ENCODE assay signal across 26 cellular contexts in the genomic region with DNA sequence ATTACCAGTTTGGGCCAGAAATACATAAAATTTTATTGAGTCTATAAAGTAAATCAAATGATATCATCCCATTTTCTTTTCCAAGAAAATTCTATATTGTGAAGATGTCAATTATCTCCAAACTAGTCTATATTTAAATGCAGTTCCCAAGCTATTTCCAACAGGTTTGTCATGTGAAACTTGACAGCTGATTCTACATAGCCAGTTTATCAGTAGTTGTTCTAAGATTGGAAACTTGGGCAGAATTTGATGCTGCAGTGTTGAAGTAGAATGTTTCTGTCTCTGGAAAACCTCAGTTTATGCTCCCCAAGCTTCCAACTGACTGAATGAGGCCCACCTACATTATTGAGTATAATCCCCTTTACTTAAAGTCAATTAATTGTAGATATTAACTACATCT.
"Had no signal": no experiment of that assay in that cellular context is flagged by ENCODE, and none has a peak within 500 bp of the region (broad histone marks: within the 10 kb centered on the region; RNA-seq: fewer than 3 reads in every experiment).

No MANE protein-coding gene starts in this region.

- H3K9me3 ChIP-seq: colonic mucosa, esophagus muscularis mucosa, esophagus squamous epithelium, gastrocnemius medialis, gastroesophageal sphincter had no signal

- H3K4me3 ChIP-seq: colonic mucosa, coronary artery, dorsolateral prefrontal cortex, esophagus muscularis mucosa, esophagus squamous epithelium, gastrocnemius medialis, gastroesophageal sphincter, heart left ventricle, heart right ventricle had no signal

- ATAC-seq: effector memory CD8-positive, alpha-beta T cell; esophagus mucosa; foreskin keratinocyte; gastrocnemius medialis; gastroesophageal sphincter; heart left ventricle; heart right ventricle had no signal

- H3K4me1 ChIP-seq: colonic mucosa, esophagus muscularis mucosa, esophagus squamous epithelium, foreskin keratinocyte, gastrocnemius medialis, gastroesophageal sphincter had no signal

- DNase-seq: colonic mucosa; cortex of kidney; dermis blood vessel endothelial cell; dorsolateral prefrontal cortex; effector CD4-positive, alpha-beta T cell; effector CD8-positive, alpha-beta T cell; effector memory CD4-positive, alpha-beta T cell; effector memory CD8-positive, alpha-beta T cell; endodermal cell; erythroblast; esophagus squamous epithelium; foreskin fibroblast; foreskin keratinocyte; foreskin melanocyte; gastrocnemius medialis; glutamatergic neuron; head of caudate nucleus; heart left ventricle; heart right ventricle had no signal

- H3K27me3 ChIP-seq: colonic mucosa, dorsolateral prefrontal cortex, esophagus muscularis mucosa, esophagus squamous epithelium, foreskin keratinocyte, gastrocnemius medialis, gastroesophageal sphincter, heart left ventricle, heart right ventricle had no signal

- H3K27ac ChIP-seq: colonic mucosa, coronary artery, dorsolateral prefrontal cortex, epithelial cell of prostate, esophagus muscularis mucosa, esophagus squamous epithelium, foreskin keratinocyte, gastrocnemius medialis, gastroesophageal sphincter, heart left ventricle had no signal

- FAIRE-seq: colon, endothelial cell of umbilical vein had no signal

- H3K36me3 ChIP-seq: colonic mucosa, esophagus muscularis mucosa, esophagus squamous epithelium, gastrocnemius medialis, gastroesophageal sphincter, heart left ventricle, heart right ventricle had no signal
